Comparison of ENCODE assay signal across 15 cellular contexts in genomic region chr7:25122373-25122772, GRCh38. TPM values are rescaled to one million over a fixed set of nuclear protein-coding genes. Genes with fewer than 3 reads are reported as not detected.
DNase-seq lines count a peak whose midpoint lies in the region; ATAC-seq and TF ChIP-seq lines count a peak whose summit lies in the region.
"Had no signal": no experiment of that assay in that cellular context is flagged by ENCODE, and none has a peak within 500 bp of the region (broad histone marks: within the 10 kb centered on the region; RNA-seq: fewer than 3 reads in every experiment).

No MANE protein-coding gene starts in this region.

- no peak for TF ChIP-seq POLR2A in gastrocnemius medialis (IDR thresholded peaks at IDR 0.05)

- H3K36me3 Mint-ChIP-seq in activated CD8-positive, alpha-beta memory T cell treated with anti-CD3 and anti-CD28 coated beads, Interleukin-2, amount 10 ng/mL, durations not matched to agents 7 days and 5 days, result peaks cover 36% of the 10 kb centered on the region
- H3K36me3 Mint-ChIP-seq in chondrocyte (ENCODE audit: low read depth), result peaks cover 21% of the 10 kb centered on the region
- H3K36me3 Mint-ChIP-seq in CD4-positive, alpha-beta memory T cell, result peaks cover 18 to 50% of the 10 kb centered on the region in 2 donors

- H3K27me3 ChIP-seq in gastrocnemius medialis, result no peaks in the 10 kb centered on the region
- no peaks in the 10 kb centered on the region for H3K27me3 ChIP-seq in CD4-positive, alpha-beta memory T cell (ENCODE audit: insufficient read depth, low read length)
- H3K27me3 ChIP-seq: neural progenitor cell, upper lobe of right lung had no signal

- no peak overlapping the region for H3K9ac ChIP-seq in SK-N-MC (ENCODE audit: insufficient read length)
- H3K9ac ChIP-seq: neural progenitor cell had no signal

- H3K4me1 Mint-ChIP-seq in activated CD8-positive, alpha-beta memory T cell treated with anti-CD3 and anti-CD28 coated beads, Interleukin-2, amount 10 ng/mL, durations not matched to agents 7 days and 5 days, result peaks cover 42% of the 10 kb centered on the region
- H3K4me1 Mint-ChIP-seq in chondrocyte (ENCODE audit: low read depth), result peaks cover 27% of the 10 kb centered on the region
- peaks cover 19 to 33% (median 21%) of the 10 kb centered on the region in 4 donors for H3K4me1 Mint-ChIP-seq in CD4-positive, alpha-beta memory T cell

- POLR2A ChIA-PET in CD4-positive, alpha-beta memory T cell (lab: Charles Lee; ENCODE audit: partially characterized antibody), result no interaction called here

- H3K9me3 ChIP-seq in SK-N-MC (ENCODE audit: low read depth, low read length) (no peaks in the 10 kb centered on the region), gastrocnemius medialis (no peaks in the 10 kb centered on the region)
- H3K9me3 ChIP-seq in CD4-positive, alpha-beta memory T cell (ENCODE audit: control insufficient read depth in 1 of 2, low read length in 2 of 2), result no peaks in the 10 kb centered on the region
- H3K9me3 ChIP-seq: upper lobe of right lung had no signal

- no peak for DNase-seq in activated CD8-positive, alpha-beta memory T cell treated with anti-CD3 and anti-CD28 coated beads, Interleukin-2, amount 10 ng/mL, durations not matched to agents 7 days and 5 days
- no peak for DNase-seq in activated CD8-positive, alpha-beta memory T cell treated with anti-CD3 and anti-CD28 coated beads, Interleukin-2, amount 50 U/mL, for 4 hours
- DNase-seq in SK-N-MC (ENCODE audit: low read depth, low spot score), result no peak
- DNase-seq in chondrocyte (ENCODE audit: low spot score), result no peak
- no peak for DNase-seq in gastrocnemius medialis
- no peak for DNase-seq in CD4-positive, alpha-beta memory T cell
- DNase-seq: DMS153, NCI-H1105, NCI-H524, SHP77 treated with DMSO at 0.1 percent for 48 hours, upper lobe of right lung had no signal

- no peak overlapping the region for H3K4me3 Mint-ChIP-seq in activated CD8-positive, alpha-beta memory T cell treated with anti-CD3 and anti-CD28 coated beads, Interleukin-2, amount 10 ng/mL, durations not matched to agents 7 days and 5 days
- H3K4me3 Mint-ChIP-seq in chondrocyte (ENCODE audit: unreplicated experiment), result no peak overlapping the region
- peak overlapping the region in 1 of 8 donors; percentile 0 for H3K4me3 Mint-ChIP-seq in CD4-positive, alpha-beta memory T cell
- H3K4me3 Mint-ChIP-seq: neural progenitor cell had no signal

- peaks cover 27 to 29% of the 10 kb centered on the region in 2 donors for H3K4me1 ChIP-seq in gastrocnemius medialis
- H3K4me1 ChIP-seq in CD4-positive, alpha-beta memory T cell (ENCODE audit: insufficient read depth, low read length), result peaks cover 14% of the 10 kb centered on the region
- H3K4me1 ChIP-seq: neural progenitor cell had no signal

- H3K4me3 ChIP-seq in SK-N-MC, result peak overlapping the region; percentile 25; the same call in 1 of the 2 replicates
- H3K4me3 ChIP-seq in gastrocnemius medialis, result no peak overlapping the region
- H3K4me3 ChIP-seq in CD4-positive, alpha-beta memory T cell (ENCODE audit: low read length in 2 of 2), result no peak overlapping the region
- H3K4me3 ChIP-seq: neural progenitor cell, upper lobe of right lung had no signal

- intact Hi-C loops in gastrocnemius medialis (cut with DNase I; ENCODE audit: low total_unique reads), result loop anchor here (10.0 kb wide), 1 partner anchor 732 kb away; no protein-coding TSS in a partner anchor
- intact Hi-C loops in CD4-positive, alpha-beta memory T cell (cut with micrococcal nuclease), result loop anchor here (10.0 kb wide), 3 partner anchors 548 to 1588 kb away; partner anchors contain the start of genes FAM221A, PALS2 and TRA2A

- TF ChIP-seq CTCF in chondrocyte (IDR thresholded peaks at IDR 0.05) (no peak), gastrocnemius medialis (IDR thresholded peaks at IDR 0.05 in 4 of 5, conservative IDR thresholded peaks at IDR 0.05 in 1 of 5) (no peak)

- ATAC-seq in activated CD8-positive, alpha-beta memory T cell treated with anti-CD3 and anti-CD28 coated beads, Interleukin-2, amount 10 ng/mL, durations not matched to agents 7 days and 5 days, result no peak
- ATAC-seq in gastrocnemius medialis, result no peak
- ATAC-seq in GM18517 (IDR thresholded peaks at IDR 0.05; ENCODE audit: unreplicated experiment), result no peak
- no peak for ATAC-seq in GM18868 (IDR thresholded peaks at IDR 0.05; ENCODE audit: unreplicated experiment)
- ATAC-seq: left lobe of liver, upper lobe of right lung had no signal

- no peaks in the 10 kb centered on the region for H3K27me3 Mint-ChIP-seq in activated CD8-positive, alpha-beta memory T cell treated with anti-CD3 and anti-CD28 coated beads, Interleukin-2, amount 10 ng/mL, durations not matched to agents 7 days and 5 days
- H3K27me3 Mint-ChIP-seq in chondrocyte (ENCODE audit: low read depth), result no peaks in the 10 kb centered on the region
- H3K27me3 Mint-ChIP-seq in CD4-positive, alpha-beta memory T cell, result no peaks in the 10 kb centered on the region

- H3K36me3 ChIP-seq in SK-N-MC (ENCODE audit: insufficient read depth, low read length) (peaks cover 53% of the 10 kb centered on the region), gastrocnemius medialis (peaks cover 0 to 42% of the 10 kb centered on the region in 2 donors)
- peaks cover 14% of the 10 kb centered on the region for H3K36me3 ChIP-seq in CD4-positive, alpha-beta memory T cell (ENCODE audit: insufficient read depth, low read length)

- peak overlapping the region; percentile 1 for H3K27ac Mint-ChIP-seq in activated CD8-positive, alpha-beta memory T cell treated with anti-CD3 and anti-CD28 coated beads, Interleukin-2, amount 10 ng/mL, durations not matched to agents 7 days and 5 days
- peak overlapping the region; percentile 38 for H3K27ac Mint-ChIP-seq in chondrocyte (ENCODE audit: unreplicated experiment)
- peak overlapping the region in 2 of 7 donors; percentile 71 to 73 for H3K27ac Mint-ChIP-seq in CD4-positive, alpha-beta memory T cell
- H3K27ac Mint-ChIP-seq: neural progenitor cell had no signal

- in situ Hi-C loops in gastrocnemius medialis (cut with MboI; ENCODE audit: low sequenced_read_pairs in 4 of 4), result no loop called here

- H3K9me3 Mint-ChIP-seq in activated CD8-positive, alpha-beta memory T cell treated with anti-CD3 and anti-CD28 coated beads, Interleukin-2, amount 10 ng/mL, durations not matched to agents 7 days and 5 days (ENCODE audit: low read depth), result no peaks in the 10 kb centered on the region
- H3K9me3 Mint-ChIP-seq in chondrocyte (ENCODE audit: low read depth), result no peaks in the 10 kb centered on the region
- peaks cover 0 to 8% (median 0%) of the 10 kb centered on the region in 8 donors for H3K9me3 Mint-ChIP-seq in CD4-positive, alpha-beta memory T cell

- CTCF ChIA-PET in activated CD8-positive, alpha-beta memory T cell treated with anti-CD3 and anti-CD28 coated beads, Interleukin-2, amount 10 ng/mL, durations not matched to agents 7 days and 5 days (lab: Charles Lee), result no interaction called here
- CTCF ChIA-PET in CD4-positive, alpha-beta memory T cell (lab: Charles Lee; ENCODE audit: partially characterized antibody), result no interaction called here

- H3K27ac ChIP-seq in SK-N-MC (no peak overlapping the region), gastrocnemius medialis (peak overlapping the region; percentile 57 to 99 (median 94))
- H3K27ac ChIP-seq in CD4-positive, alpha-beta memory T cell (ENCODE audit: low read depth, low read length), result no peak overlapping the region
- H3K27ac ChIP-seq: neural progenitor cell, upper lobe of right lung had no signal

RNA-seq across cellular contexts. Expression of gene CYCS, which starts 2.7 kb away (rescaled TPM):
- 100 to 1,000 TPM; 137 to 160 TPM for total RNA-seq in activated CD8-positive, alpha-beta memory T cell treated with anti-CD3 and anti-CD28 coated beads, Interleukin-2, amount 10 ng/mL, durations not matched to agents 7 days and 5 days
- 72.6 to 94.4 TPM (median 76.7 TPM) in 3 replicates for total RNA-seq in chondrocyte
- total RNA-seq in gastrocnemius medialis, result 100 to 1,000 TPM in 2 of 4 donors, 10 to 100 TPM in 2; 97.9 to 186 (median 109) TPM
- total RNA-seq in CD4-positive, alpha-beta memory T cell, result 10 to 100 TPM; 46.9 to 54.2 TPM
- 100 to 1,000 TPM; 110 to 157 TPM for polyA plus RNA-seq in CD4-positive, alpha-beta memory T cell

Comparison
In these comparisons a context has a peak if more than half of its experiments do, and no peak if none do; other contexts are left out.
1. H3K27ac ChIP-seq: peak in gastrocnemius medialis (4 of 4); none in SK-N-MC (single experiment) and CD4-positive, alpha-beta memory T cell (single experiment).